Comparison of ENCODE assay signal across 12 cellular contexts in genomic region chr2:24010477-24011277, GRCh38. TPM values are rescaled to one million over a fixed set of nuclear protein-coding genes. Genes with fewer than 3 reads are reported as not detected.
DNase-seq lines count a peak whose midpoint lies in the region; ATAC-seq, FAIRE-seq and TF ChIP-seq lines count a peak whose summit lies in the region.
"Had no signal": no experiment of that assay in that cellular context is flagged by ENCODE, and none has a peak within 500 bp of the region (broad histone marks: within the 10 kb centered on the region; RNA-seq: fewer than 3 reads in every experiment).

No MANE protein-coding gene starts in this region.

- no peak overlapping the region for H3K4me2 ChIP-seq in HepG2 (ENCODE audit: low read depth, low read length)

- WGBS in endodermal cell (ENCODE audit: insufficient coverage in 1 of 2, insufficient read length in 1 of 2), 2 experiments = 85 to 90% methylated on average over 17 to 37 of the region's 37 CpGs
- WGBS in HepG2 (ENCODE audit: low lambda C conversion rate) = 87% methylated on average over 28 of the region's 37 CpGs
- 58 to 76% methylated on average over 15 to 32 of the region's 37 CpGs for WGBS in upper lobe of left lung, 2 donors

- no peaks in the 10 kb centered on the region for H3K4me1 Mint-ChIP-seq in activated T-cell treated with anti-CD3 and anti-CD28 coated beads, Interleukin-2, amount 50 U/mL, for 72 hours (ENCODE audit: low read depth)
- H3K4me1 Mint-ChIP-seq in endodermal cell = peaks cover 5% of the 10 kb centered on the region
- H3K4me1 Mint-ChIP-seq in effector memory CD8-positive, alpha-beta T cell (ENCODE audit: low read depth in 2 of 2) = peaks cover 5 to 7% of the 10 kb centered on the region in 2 donors

- H3K36me3 Mint-ChIP-seq in activated T-cell treated with anti-CD3 and anti-CD28 coated beads, Interleukin-2, amount 50 U/mL, for 72 hours (ENCODE audit: insufficient read depth in 2 of 2) = no peaks in the 10 kb centered on the region
- H3K36me3 Mint-ChIP-seq in endodermal cell (ENCODE audit: low read depth) = peaks cover 3% of the 10 kb centered on the region
- no peaks in the 10 kb centered on the region for H3K36me3 Mint-ChIP-seq in effector memory CD8-positive, alpha-beta T cell (ENCODE audit: insufficient read depth)

- peak overlapping the region; percentile 16 to 24 for H3K4me3 Mint-ChIP-seq in activated T-cell treated with anti-CD3 and anti-CD28 coated beads, Interleukin-2, amount 50 U/mL, for 72 hours
- peak overlapping the region; percentile 51 for H3K4me3 Mint-ChIP-seq in endodermal cell
- H3K4me3 Mint-ChIP-seq in effector memory CD8-positive, alpha-beta T cell = no peak overlapping the region

- DNase-seq in activated T-cell treated with anti-CD3 and anti-CD28 coated beads, Interleukin-2, amount 50 U/mL, for 72 hours = no peak
- DNase-seq in activated T-cell treated with anti-CD3 and anti-CD28 coated beads for 4 hours (no peak), endodermal cell (peak; percentile 75), HepG2 (ENCODE audit: low spot score) (no peak), upper lobe of left lung (peak in 1 of 2 donors; percentile 72), AG08396 (ENCODE audit: low spot score) (no peak)
- DNase-seq in effector memory CD8-positive, alpha-beta T cell = no peak
- DNase-seq: GOT3 had no signal

- CTCF ChIA-PET in HepG2 (lab: Yijun Ruan, JAX; ENCODE audit: low intra/inter-chr PET ratio, low total read pairs) = no interaction called here

- H3K9me3 ChIP-seq in endodermal cell (ENCODE audit: control insufficient read depth, low read length) (no peaks in the 10 kb centered on the region), HepG2 (ENCODE audit: low read length) (no peaks in the 10 kb centered on the region), upper lobe of left lung (no peaks in the 10 kb centered on the region)

- peaks cover 25% of the 10 kb centered on the region for H3K27me3 ChIP-seq in endodermal cell (ENCODE audit: control insufficient read depth, insufficient read depth, low read length, poor library complexity, severe bottlenecking)
- no peaks in the 10 kb centered on the region for H3K27me3 ChIP-seq in HepG2 (ENCODE audit: control insufficient read depth in 1 of 2, insufficient read depth in 2 of 2, low read length in 2 of 2)
- H3K27me3 ChIP-seq in upper lobe of left lung = peaks cover 0 to 23% (median 14%) of the 10 kb centered on the region in 4 donors

- peaks cover 36% of the 10 kb centered on the region for H3K27me3 Mint-ChIP-seq in activated T-cell treated with anti-CD3 and anti-CD28 coated beads, Interleukin-2, amount 50 U/mL, for 72 hours (ENCODE audit: low read depth)
- H3K27me3 Mint-ChIP-seq in endodermal cell (ENCODE audit: insufficient read depth) = peaks cover 24% of the 10 kb centered on the region
- H3K27me3 Mint-ChIP-seq in effector memory CD8-positive, alpha-beta T cell = peaks cover 31 to 45% of the 10 kb centered on the region in 2 donors

- H3K4me3 ChIP-seq in endodermal cell (ENCODE audit: low read length) (peak overlapping the region; percentile 71), HepG2 (replicated peaks in 1 of 3; ENCODE audit: insufficient read depth in 1 of 3, low read depth in 2 of 3, low read length in 3 of 3) (no peak overlapping the region), upper lobe of left lung (peak overlapping the region in 3 of 4 donors; percentile 27 to 46 (median 44))

- H3K9ac ChIP-seq in endodermal cell (ENCODE audit: extremely low read depth, low read length, poor library complexity, severe bottlenecking) (peak overlapping the region; percentile 20), HepG2 (ENCODE audit: insufficient read depth, low read depth, low read length) (no peak overlapping the region)

- in situ Hi-C loops in HepG2 (cut with HindIII; ENCODE audit: extremely low pct_ligation_motif_present, low pct_unique_long_range_greater_than_20kb) = no loop called here

- no TSS peak for BruUV-seq in HepG2 (replicated peaks; lab: Mats Ljungman, UMichigan)

- no peak overlapping the region for H3K27ac ChIP-seq in endodermal cell (ENCODE audit: low read depth, low read length)
- no peak overlapping the region for H3K27ac ChIP-seq in HepG2 (ENCODE audit: extremely low read length, insufficient read depth, low read length)
- no peak overlapping the region for H3K27ac ChIP-seq in upper lobe of left lung

- H3K9me3 Mint-ChIP-seq in activated T-cell treated with anti-CD3 and anti-CD28 coated beads, Interleukin-2, amount 50 U/mL, for 72 hours = no peaks in the 10 kb centered on the region
- H3K9me3 Mint-ChIP-seq in endodermal cell = no peaks in the 10 kb centered on the region
- H3K9me3 Mint-ChIP-seq in effector memory CD8-positive, alpha-beta T cell = no peaks in the 10 kb centered on the region

- H3K4me1 ChIP-seq in endodermal cell (ENCODE audit: control insufficient read depth, insufficient read depth, low read length) (no peaks in the 10 kb centered on the region), HepG2 (ENCODE audit: insufficient read depth, low read length) (peaks cover 44% of the 10 kb centered on the region), upper lobe of left lung (peaks cover 10 to 13% (median 12%) of the 10 kb centered on the region in 4 donors)

- TF ChIP-seq CTCF in endodermal cell (conservative IDR thresholded peaks at IDR 0.05) (no peak), HepG2 (CRISPR knock-in tag; IDR thresholded peaks at IDR 0.05) (no peak), upper lobe of left lung (IDR thresholded peaks at IDR 0.05) (no peak)

- POLR2A ChIA-PET in HepG2 (lab: Yijun Ruan, JAX) = interaction anchor here (2.5 kb wide), 1 partner anchor 66 kb away, joined by 7 read pairs; the partner anchor contains the start of gene SF3B6

- H3K27ac Mint-ChIP-seq in activated T-cell treated with anti-CD3 and anti-CD28 coated beads, Interleukin-2, amount 50 U/mL, for 72 hours = no peak overlapping the region
- no peak overlapping the region for H3K27ac Mint-ChIP-seq in endodermal cell
- H3K27ac Mint-ChIP-seq in effector memory CD8-positive, alpha-beta T cell = no peak overlapping the region

- H3K36me3 ChIP-seq in endodermal cell (ENCODE audit: control insufficient read depth, insufficient read depth, low read length) = no peaks in the 10 kb centered on the region
- H3K36me3 ChIP-seq in HepG2 (replicated peaks in 1 of 2; ENCODE audit: control insufficient read depth in 1 of 2, insufficient read depth in 2 of 2, low read length in 2 of 2) = no peaks in the 10 kb centered on the region
- no peaks in the 10 kb centered on the region for H3K36me3 ChIP-seq in upper lobe of left lung

- H4K20me1 ChIP-seq in HepG2 (ENCODE audit: insufficient read depth, low read length) = no peaks in the 10 kb centered on the region

- TF ChIP-seq RAD21 in HepG2 (CRISPR knock-in tag; IDR thresholded peaks at IDR 0.05) = no peak

- TF ChIP-seq POLR2A in HepG2 (IDR thresholded peaks at IDR 0.05; ENCODE audit: insufficient read depth in 1 of 2, low read depth in 2 of 2, low read length in 2 of 2) = no peak
- TF ChIP-seq POLR2A in upper lobe of left lung (IDR thresholded peaks at IDR 0.05) = no peak

- no peaks in the 10 kb centered on the region for H3K79me2 ChIP-seq in HepG2 (ENCODE audit: insufficient read depth, low read length)

- no peak for FAIRE-seq in HepG2 (lab: Jason Lieb, UNC)
- FAIRE-seq: RCC 7860 had no signal

- intact Hi-C loops in HepG2 (cut with micrococcal nuclease; ENCODE audit: unreplicated experiment) = no loop called here

- TF ChIP-seq EP300 in HepG2 (IDR thresholded peaks at IDR 0.05; ENCODE audit: low read depth in 2 of 2, low read length in 2 of 2) = no peak
- TF ChIP-seq EP300 in HepG2 (CRISPR knock-in tag; IDR thresholded peaks at IDR 0.05; ENCODE audit: borderline replicate concordance) = no peak
- TF ChIP-seq EP300 in upper lobe of left lung (IDR thresholded peaks at IDR 0.05) = no peak

- H2AFZ ChIP-seq in HepG2 (ENCODE audit: low read length) = no peak overlapping the region

- peak; percentile 9 to 20 for ATAC-seq in activated T-cell treated with anti-CD3 and anti-CD28 coated beads, Interleukin-2, amount 50 U/mL, for 72 hours (replicated peaks in 1 of 2)
- ATAC-seq in HepG2 (peak; percentile 11), upper lobe of left lung (ENCODE audit: low FRiP score in 2 of 2) (peak in 1 of 2 donors; percentile 29), GM18519 (IDR thresholded peaks at IDR 0.05; ENCODE audit: low FRiP score, unreplicated experiment) (no peak)
- no peak for ATAC-seq in effector memory CD8-positive, alpha-beta T cell (replicated peaks)

RNA-seq across cellular contexts. Expression of gene MFSD2B, which starts 0.8 kb away (rescaled TPM):
- total RNA-seq in activated T-cell treated with anti-CD3 and anti-CD28 coated beads, Interleukin-2, amount 50 U/mL, for 72 hours = under 1 TPM; 0.24 to 0.35 TPM
- total RNA-seq in endodermal cell = 1 to 10 TPM in 1 of 2 donors, under 1 TPM in 1; 0.91 to 1.0 TPM
- polyA plus RNA-seq in endodermal cell (2013, experiment 1 of 2) = 0.75 TPM
- polyA plus RNA-seq in endodermal cell (2013, experiment 2 of 2) = 0.50 TPM
- 0.48 and 0.93 TPM in 2 replicates for total RNA-seq in HepG2 (2016; rRNA removed; fragmentation: Illumina TruSeq; extraction: Trizol)
- 0.10 and 0.26 TPM in 2 replicates for total RNA-seq in HepG2 (2016; cell fraction: cytosol; rRNA removed; fragmentation: Illumina TruSeq; extraction: Trizol; ENCODE audit: low read depth)
- total RNA-seq in HepG2 (2016; cell fraction: insoluble cytoplasmic fraction; rRNA removed; fragmentation: Illumina TruSeq; extraction: Trizol) = 0.45 and 0.68 TPM in 2 replicates
- total RNA-seq in HepG2 (2016; cell fraction: membrane; rRNA removed; fragmentation: Illumina TruSeq; extraction: Trizol) = 0.59 and 1.2 TPM in 2 replicates
- 0.38 and 0.53 TPM in 2 replicates for total RNA-seq in HepG2 (2016; cell fraction: nucleus; rRNA removed; fragmentation: Illumina TruSeq; extraction: Trizol)
- polyA plus RNA-seq in HepG2 (2011; rRNA removed) = 0.07 and 0.21 TPM in 2 replicates
- polyA plus RNA-seq in HepG2 (2011; cell fraction: cytosol; rRNA removed) = 0.15 TPM in 1 of 2 replicates, not detected in the other
- polyA plus RNA-seq in HepG2 (2011; cell fraction: nucleus; rRNA removed) = 0.26 and 0.66 TPM in 2 replicates
- 0.05 and 0.19 TPM in 2 replicates for polyA plus RNA-seq in HepG2 (2012)
- polyA plus RNA-seq in HepG2 (2016; cell fraction: cytosol; fragmentation: Illumina TruSeq; extraction: Trizol; ENCODE audit: low read depth) = 0.68 and 1.1 TPM in 2 replicates
- polyA plus RNA-seq in HepG2 (2016; cell fraction: insoluble cytoplasmic fraction; fragmentation: Illumina TruSeq; extraction: Trizol; ENCODE audit: low read depth) = 0.44 and 0.75 TPM in 2 replicates
- 1.1 and 1.6 TPM in 2 replicates for polyA plus RNA-seq in HepG2 (2016; cell fraction: membrane; fragmentation: Illumina TruSeq; extraction: Trizol; ENCODE audit: low read depth)
- polyA plus RNA-seq in HepG2 (2016; cell fraction: nucleus; fragmentation: Illumina TruSeq; extraction: Trizol; ENCODE audit: insufficient read depth, low read depth) = 1.1 TPM in 2 replicates
- 0.16 and 1.1 TPM in 2 replicates for polyA minus RNA-seq in HepG2 (2011; rRNA and poly(A)+ RNA removed; ENCODE audit: low replicate concordance)
- polyA minus RNA-seq in HepG2 (2011; cell fraction: cytosol; rRNA and poly(A)+ RNA removed) = not detected in 2 replicates
- polyA minus RNA-seq in HepG2 (2011; cell fraction: nucleus; rRNA and poly(A)+ RNA removed) = 0.52 and 0.87 TPM in 2 replicates
- 1 to 10 TPM in 1 of 6 donors, under 1 TPM in 4, not detected in 1; 0.40 to 1.8 (median 0.76) TPM for total RNA-seq in upper lobe of left lung
- total RNA-seq: A673, omental fat pad had no signal

RNA-seq across cellular contexts. Expression of gene WDCP, which starts 36.5 kb away (rescaled TPM):
- total RNA-seq in activated T-cell treated with anti-CD3 and anti-CD28 coated beads, Interleukin-2, amount 50 U/mL, for 72 hours = 10 to 100 TPM; 14.9 to 17.7 TPM
- total RNA-seq in endodermal cell = 10 to 100 TPM; 18.2 to 24.1 TPM
- 16.7 TPM for polyA plus RNA-seq in endodermal cell (2013, experiment 1 of 2)
- polyA plus RNA-seq in endodermal cell (2013, experiment 2 of 2) = 16.2 TPM
- 22.6 and 39.4 TPM in 2 replicates for total RNA-seq in HepG2 (2016; rRNA removed; fragmentation: Illumina TruSeq; extraction: Trizol)
- 3.2 and 3.4 TPM in 2 replicates for total RNA-seq in HepG2 (2016; cell fraction: cytosol; rRNA removed; fragmentation: Illumina TruSeq; extraction: Trizol; ENCODE audit: low read depth)
- total RNA-seq in HepG2 (2016; cell fraction: insoluble cytoplasmic fraction; rRNA removed; fragmentation: Illumina TruSeq; extraction: Trizol) = 23.3 and 42.2 TPM in 2 replicates
- total RNA-seq in HepG2 (2016; cell fraction: membrane; rRNA removed; fragmentation: Illumina TruSeq; extraction: Trizol) = 12.6 and 14.9 TPM in 2 replicates
- 18.0 and 19.2 TPM in 2 replicates for total RNA-seq in HepG2 (2016; cell fraction: nucleus; rRNA removed; fragmentation: Illumina TruSeq; extraction: Trizol)
- 17.4 and 20.6 TPM in 2 replicates for polyA plus RNA-seq in HepG2 (2011; rRNA removed)
- 10.3 and 15.6 TPM in 2 replicates for polyA plus RNA-seq in HepG2 (2011; cell fraction: cytosol; rRNA removed)
- polyA plus RNA-seq in HepG2 (2011; cell fraction: nucleus; rRNA removed) = 17.4 and 19.0 TPM in 2 replicates
- polyA plus RNA-seq in HepG2 (2012) = 12.5 and 13.0 TPM in 2 replicates
- 1.0 and 1.3 TPM in 2 replicates for polyA plus RNA-seq in HepG2 (2016; cell fraction: cytosol; fragmentation: Illumina TruSeq; extraction: Trizol; ENCODE audit: low read depth)
- 20.9 and 21.5 TPM in 2 replicates for polyA plus RNA-seq in HepG2 (2016; cell fraction: insoluble cytoplasmic fraction; fragmentation: Illumina TruSeq; extraction: Trizol; ENCODE audit: low read depth)
- polyA plus RNA-seq in HepG2 (2016; cell fraction: membrane; fragmentation: Illumina TruSeq; extraction: Trizol; ENCODE audit: low read depth) = 3.5 and 4.4 TPM in 2 replicates
- 20.8 and 24.4 TPM in 2 replicates for polyA plus RNA-seq in HepG2 (2016; cell fraction: nucleus; fragmentation: Illumina TruSeq; extraction: Trizol; ENCODE audit: insufficient read depth, low read depth)
- 60.3 and 78.7 TPM in 2 replicates for polyA minus RNA-seq in HepG2 (2011; rRNA and poly(A)+ RNA removed; ENCODE audit: low replicate concordance)
- polyA minus RNA-seq in HepG2 (2011; cell fraction: cytosol; rRNA and poly(A)+ RNA removed) = 10.6 and 13.8 TPM in 2 replicates
- polyA minus RNA-seq in HepG2 (2011; cell fraction: nucleus; rRNA and poly(A)+ RNA removed) = 14.5 and 19.5 TPM in 2 replicates
- total RNA-seq in upper lobe of left lung = 10 to 100 TPM in 1 of 6 donors, 1 to 10 TPM in 5; 1.0 to 10.6 (median 4.6) TPM

RNA-seq across cellular contexts. Expression of gene FKBP1B, which starts 38.9 kb away (rescaled TPM):
- total RNA-seq in activated T-cell treated with anti-CD3 and anti-CD28 coated beads, Interleukin-2, amount 50 U/mL, for 72 hours = 1 to 10 TPM; 2.2 to 4.2 TPM
- total RNA-seq in endodermal cell = 10 to 100 TPM; 35.3 to 39.0 TPM
- 39.3 TPM for polyA plus RNA-seq in endodermal cell (2013, experiment 1 of 2)
- polyA plus RNA-seq in endodermal cell (2013, experiment 2 of 2) = 36.3 TPM
- total RNA-seq in HepG2 (2016; rRNA removed; fragmentation: Illumina TruSeq; extraction: Trizol) = 35.2 and 36.8 TPM in 2 replicates
- total RNA-seq in HepG2 (2016; cell fraction: cytosol; rRNA removed; fragmentation: Illumina TruSeq; extraction: Trizol; ENCODE audit: low read depth) = 55.0 and 71.6 TPM in 2 replicates
- 34.9 and 36.5 TPM in 2 replicates for total RNA-seq in HepG2 (2016; cell fraction: insoluble cytoplasmic fraction; rRNA removed; fragmentation: Illumina TruSeq; extraction: Trizol)
- total RNA-seq in HepG2 (2016; cell fraction: membrane; rRNA removed; fragmentation: Illumina TruSeq; extraction: Trizol) = 58.1 and 75.9 TPM in 2 replicates
- 12.0 and 18.4 TPM in 2 replicates for total RNA-seq in HepG2 (2016; cell fraction: nucleus; rRNA removed; fragmentation: Illumina TruSeq; extraction: Trizol)
- polyA plus RNA-seq in HepG2 (2011; rRNA removed) = 96.3 and 103 TPM in 2 replicates
- 87.0 and 103 TPM in 2 replicates for polyA plus RNA-seq in HepG2 (2011; cell fraction: cytosol; rRNA removed)
- polyA plus RNA-seq in HepG2 (2011; cell fraction: nucleus; rRNA removed) = 33.1 and 49.7 TPM in 2 replicates
- polyA plus RNA-seq in HepG2 (2012) = 47.5 and 47.8 TPM in 2 replicates
- 73.6 and 97.4 TPM in 2 replicates for polyA plus RNA-seq in HepG2 (2016; cell fraction: cytosol; fragmentation: Illumina TruSeq; extraction: Trizol; ENCODE audit: low read depth)
- 41.3 and 48.9 TPM in 2 replicates for polyA plus RNA-seq in HepG2 (2016; cell fraction: insoluble cytoplasmic fraction; fragmentation: Illumina TruSeq; extraction: Trizol; ENCODE audit: low read depth)
- 69.3 and 86.0 TPM in 2 replicates for polyA plus RNA-seq in HepG2 (2016; cell fraction: membrane; fragmentation: Illumina TruSeq; extraction: Trizol; ENCODE audit: low read depth)
- polyA plus RNA-seq in HepG2 (2016; cell fraction: nucleus; fragmentation: Illumina TruSeq; extraction: Trizol; ENCODE audit: insufficient read depth, low read depth) = 29.4 and 29.5 TPM in 2 replicates
- polyA minus RNA-seq in HepG2 (2011; rRNA and poly(A)+ RNA removed; ENCODE audit: low replicate concordance) = 52.4 TPM in 1 of 2 replicates, not detected in the other
- polyA minus RNA-seq in HepG2 (2011; cell fraction: cytosol; rRNA and poly(A)+ RNA removed) = 15.2 and 16.6 TPM in 2 replicates
- polyA minus RNA-seq in HepG2 (2011; cell fraction: nucleus; rRNA and poly(A)+ RNA removed) = 10.4 and 15.9 TPM in 2 replicates
- total RNA-seq in upper lobe of left lung = 10 to 100 TPM in 5 of 6 donors, 1 to 10 TPM in 1; 7.3 to 27.3 (median 15.0) TPM

Comparison
In these comparisons a context has a peak if more than half of its experiments do, and no peak if none do; other contexts are left out.
1. ATAC-seq: peak in activated T-cell treated with anti-CD3 and anti-CD28 coated beads, Interleukin-2, amount 50 U/mL, for 72 hours (2 of 2) and HepG2 (single experiment); none in GM18519 (single experiment) and effector memory CD8-positive, alpha-beta T cell (single experiment).
2. H3K4me3 Mint-ChIP-seq: peak in activated T-cell treated with anti-CD3 and anti-CD28 coated beads, Interleukin-2, amount 50 U/mL, for 72 hours (2 of 2) and endodermal cell (single experiment); none in effector memory CD8-positive, alpha-beta T cell (0 of 2).
3. H3K4me3 ChIP-seq: peak in endodermal cell (single experiment) and upper lobe of left lung (3 of 4); none in HepG2 (0 of 3).